In genomic region chr14:78764645-78765044, GRCh38 we compare ENCODE assay signal across 18 cellular contexts.
DNase-seq lines count a peak whose midpoint lies in the region; ATAC-seq and TF ChIP-seq lines count a peak whose summit lies in the region.
"Had no signal": no experiment of that assay in that cellular context is flagged by ENCODE, and none has a peak within 500 bp of the region (broad histone marks: within the 10 kb centered on the region; RNA-seq: fewer than 3 reads in every experiment).

No MANE protein-coding gene starts in this region.

- 75 to 93% methylated on average over 4 of the region's 4 CpGs for WGBS in endodermal cell (ENCODE audit: insufficient coverage in 1 of 2, insufficient read length in 1 of 2), 2 experiments

- H3K9me3 ChIP-seq in RWPE2 (ENCODE audit: severe bottlenecking) (no peaks in the 10 kb centered on the region), endodermal cell (ENCODE audit: control insufficient read depth, low read length) (no peaks in the 10 kb centered on the region)

- H3K27me3 Mint-ChIP-seq in GM23338 (ENCODE audit: insufficient read depth, low read depth, poor library complexity) (no peaks in the 10 kb centered on the region), endodermal cell (ENCODE audit: insufficient read depth) (no peaks in the 10 kb centered on the region)

- H3K36me3 Mint-ChIP-seq in GM23338 (ENCODE audit: low read depth) (no peaks in the 10 kb centered on the region), endodermal cell (ENCODE audit: low read depth) (no peaks in the 10 kb centered on the region)

- peak overlapping the region; percentile 41; the same call in 1 of the 2 replicates for H3K4me2 ChIP-seq in GM23338
- H3K4me2 ChIP-seq: KMS-11 had no signal

- H3K36me3 ChIP-seq in GM23338 (ENCODE audit: insufficient read depth) (no peaks in the 10 kb centered on the region; the same call in 1 of the 2 replicates), RWPE2 (ENCODE audit: low read depth) (no peaks in the 10 kb centered on the region), endodermal cell (ENCODE audit: control insufficient read depth, insufficient read depth, low read length) (no peaks in the 10 kb centered on the region)

- H3K4me1 ChIP-seq in GM23338 (ENCODE audit: insufficient read depth) (0 out of 2 replicates have a peak, but pooled peaks cover 13% of the 10 kb centered on the region), RWPE2 (ENCODE audit: insufficient read depth, poor library complexity, severe bottlenecking) (peaks cover 20% of the 10 kb centered on the region), endodermal cell (ENCODE audit: control insufficient read depth, insufficient read depth, low read length) (peaks cover 6% of the 10 kb centered on the region)

- TF ChIP-seq CTCF in GM23338 (conservative IDR thresholded peaks at IDR 0.05; ENCODE audit: low read depth in 2 of 2) (no peak), RWPE2 (IDR thresholded peaks at IDR 0.05; ENCODE audit: poor library complexity, severe bottlenecking) (no peak), endodermal cell (conservative IDR thresholded peaks at IDR 0.05) (no peak), retinal pigment epithelial cell (conservative IDR thresholded peaks at IDR 0.05; ENCODE audit: low read depth, low read length) (no peak)

- H3K27ac ChIP-seq in GM23338 (ENCODE audit: low read depth) = peak overlapping the region; percentile 84
- H3K27ac ChIP-seq in RWPE2 (ENCODE audit: poor library complexity, severe bottlenecking) = peak overlapping the region; percentile 46
- no peak overlapping the region for H3K27ac ChIP-seq in endodermal cell (ENCODE audit: low read depth, low read length)
- H3K27ac ChIP-seq: C4-2B, KMS-11 had no signal

- H3K4me1 Mint-ChIP-seq in GM23338 = peaks cover 26% of the 10 kb centered on the region
- peaks cover 34% of the 10 kb centered on the region for H3K4me1 Mint-ChIP-seq in endodermal cell

- peak overlapping the region; percentile 59 for H3K27ac Mint-ChIP-seq in GM23338
- peak overlapping the region; percentile 57 for H3K27ac Mint-ChIP-seq in endodermal cell

- H3K4me3 ChIP-seq in GM23338 (no peak overlapping the region), RWPE2 (ENCODE audit: severe bottlenecking) (no peak overlapping the region), endodermal cell (ENCODE audit: low read length) (no peak overlapping the region), retinal pigment epithelial cell (ENCODE audit: low read length) (peak overlapping the region; percentile 14)

- H3K27me3 ChIP-seq in GM23338 (ENCODE audit: insufficient read depth) = no peaks in the 10 kb centered on the region
- H3K27me3 ChIP-seq in RWPE2 (ENCODE audit: insufficient read depth, poor library complexity, severe bottlenecking) = no peaks in the 10 kb centered on the region
- H3K27me3 ChIP-seq in endodermal cell (ENCODE audit: control insufficient read depth, insufficient read depth, low read length, poor library complexity, severe bottlenecking) = no peaks in the 10 kb centered on the region

- no peaks in the 10 kb centered on the region for H3K79me2 ChIP-seq in GM23338 (replicated peaks; ENCODE audit: insufficient read depth)

- no peak overlapping the region for H3K9ac ChIP-seq in endodermal cell (ENCODE audit: extremely low read depth, low read length, poor library complexity, severe bottlenecking)
- H3K9ac ChIP-seq: KMS-11 had no signal

- no peaks in the 10 kb centered on the region for H4K20me1 ChIP-seq in GM23338 (replicated peaks; ENCODE audit: insufficient read depth)

- H3K9me2 ChIP-seq in GM23338 (ENCODE audit: insufficient read depth) = 0 out of 2 replicates have a peak, but pooled peaks cover 4% of the 10 kb centered on the region

- H3K4me3 Mint-ChIP-seq in GM23338 (no peak overlapping the region), endodermal cell (no peak overlapping the region)

- DNase-seq in GM23338 (ENCODE audit: low spot score) = no peak
- DNase-seq in RWPE2 (ENCODE audit: low spot score) = no peak
- no peak for DNase-seq in endodermal cell
- no peak for DNase-seq in retinal pigment epithelial cell (ENCODE audit: low read depth)
- no peak for DNase-seq in DMS 273 treated with DMSO at 0.1 percent for 48 hours (lab: John Stamatoyannopoulos, UW)
- no peak for DNase-seq in posterior vena cava (ENCODE audit: low spot score)
- DNase-seq: DND-41, NCI-H1417 treated with DMSO at 0.1 percent for 48 hours, NCI-H187 treated with DMSO at 0.1 percent for 48 hours, NCI-H2227 treated with DMSO at 0.1 percent for 48 hours, NCI-H510A treated with DMSO at 0.1 percent for 48 hours, NCI-H774, OCI-M1, SIG-M5 had no signal

- intact Hi-C loops in posterior vena cava (cut with DNase I) = no loop called here

- no peak overlapping the region for H2AFZ ChIP-seq in GM23338

- H3K9me3 Mint-ChIP-seq in GM23338 (no peaks in the 10 kb centered on the region), endodermal cell (no peaks in the 10 kb centered on the region)

- ATAC-seq in GM23338 (peak; percentile 32; the same call in 2 of the 3 replicates), RWPE2 (ENCODE audit: low read depth) (peak; percentile 28; the same call in 2 of the 3 replicates), HG02588 (IDR thresholded peaks at IDR 0.05; ENCODE audit: unreplicated experiment) (no peak)
- ATAC-seq: HCT116 had no signal

- H3F3A ChIP-seq in GM23338 (replicated peaks; ENCODE audit: low read depth) = no peaks in the 10 kb centered on the region

TF ChIP-seq in GM23338, 12 proteins besides CTCF, POLR2A, EP300 and RAD21 (continues in another document):
- no peak for TF ChIP-seq EZH2 (IDR thresholded peaks at IDR 0.05; ENCODE audit: low read depth, unreplicated experiment)
- no peak for TF ChIP-seq CREB1 (CRISPR knock-in tag; IDR thresholded peaks at IDR 0.05; ENCODE audit: low read depth)
- no peak for TF ChIP-seq REST (IDR thresholded peaks at IDR 0.05; ENCODE audit: unreplicated experiment)
- TF ChIP-seq JUNB (IDR thresholded peaks at IDR 0.05; ENCODE audit: unreplicated experiment) = no peak
- no peak for TF ChIP-seq ZNF114 (CRISPR knock-in tag; IDR thresholded peaks at IDR 0.05)
- no peak for TF ChIP-seq ZNF331 (CRISPR knock-in tag; IDR thresholded peaks at IDR 0.05; ENCODE audit: low read depth)
